19 cellular contexts compared by ENCODE assay signal in genomic region chr5:1875481-1875842, GRCh38. TPM values are rescaled to one million over a fixed set of nuclear protein-coding genes. Genes with fewer than 3 reads are reported as not detected.
DNase-seq lines count a peak whose midpoint lies in the region; ATAC-seq and TF ChIP-seq lines count a peak whose summit lies in the region.
"Had no signal": no experiment of that assay in that cellular context is flagged by ENCODE, and none has a peak within 500 bp of the region (broad histone marks: within the 10 kb centered on the region; RNA-seq: fewer than 3 reads in every experiment).

No MANE protein-coding gene starts in this region.

- ATAC-seq in activated B cell treated with CpG ODN at 0.5 μM for 24 hours (ENCODE audit: low read depth) (no peak), memory B cell (ENCODE audit: low read depth) (no peak)
- ATAC-seq in stimulated activated memory B cell treated with anti-CD40 and anti-IgM and Interleukin-4, amounts not matched to agents 10 μg/mL and 1 μg/mL and 100 μg/mL, for 72 hours = no peak
- ATAC-seq: Right ventricle myocardium inferior had no signal

- H3K27ac Mint-ChIP-seq in activated B cell treated with CpG ODN at 0.5 μM for 24 hours (no peak overlapping the region), memory B cell (peak overlapping the region; percentile 60)
- peak overlapping the region; percentile 51 for H3K27ac Mint-ChIP-seq in stimulated activated memory B cell treated with anti-CD40 and anti-IgM and Interleukin-4, amounts not matched to agents 10 μg/mL and 1 μg/mL and 100 μg/mL, for 72 hours

- intact Hi-C loops in activated B cell treated with CpG ODN at 0.5 μM for 24 hours (cut with micrococcal nuclease) = no loop called here

- DNase-seq in NCI-H748 (lab: John Stamatoyannopoulos, UW; ENCODE audit: unreplicated experiment) = peak; percentile 60
- DNase-seq in NCI-H748 treated with DMSO at 0.1 percent for 48 hours (lab: John Stamatoyannopoulos, UW) = no peak
- DNase-seq in activated B cell treated with CpG ODN at 0.5 μM for 24 hours = no peak
- no peak for DNase-seq in memory B cell (ENCODE audit: low spot score in 2 of 2)
- no peak for DNase-seq in RPMI8226
- no peak for DNase-seq in stimulated activated CD4-positive, alpha-beta T cell treated with anti-CD3 and anti-CD28 coated beads, Interleukin-2, amount 100 ng/mL, for 48 hours
- DNase-seq in SHP77 treated with DMSO at 0.1 percent for 48 hours (lab: John Stamatoyannopoulos, UW) = no peak
- DNase-seq: 8988T; activated CD4-positive, alpha-beta T cell treated with anti-CD3 and anti-CD28 coated beads for 48 hours; activated effector memory CD4-positive, alpha-beta T cell treated with Interleukin-2 at 50 U/mL for 16 hours; effector CD4-positive, alpha-beta T cell; GDM1; HCEC 1CT; lower lobe of right lung; NCI-H446 treated with DMSO at 0.1 percent for 48 hours; stimulated activated CD4-positive, alpha-beta T cell treated with anti-CD3 and anti-CD28 coated beads, Interleukin-4, amount 100 ng/mL, for 24 hours had no signal

- no peak for TF ChIP-seq CTCF in activated B cell treated with CpG ODN at 0.5 μM for 24 hours (IDR thresholded peaks at IDR 0.05)

- POLR2A ChIA-PET in activated B cell treated with CpG ODN at 0.5 μM for 24 hours (lab: Charles Lee) = no interaction called here

- CTCF ChIA-PET in activated B cell treated with CpG ODN at 0.5 μM for 24 hours (lab: Charles Lee) = no interaction called here

- H3K4me1 Mint-ChIP-seq in activated B cell treated with CpG ODN at 0.5 μM for 24 hours = peaks cover 17% of the 10 kb centered on the region
- peaks cover 10% of the 10 kb centered on the region for H3K4me1 Mint-ChIP-seq in memory B cell
- peaks cover 23% of the 10 kb centered on the region for H3K4me1 Mint-ChIP-seq in stimulated activated memory B cell treated with anti-CD40 and anti-IgM and Interleukin-4, amounts not matched to agents 10 μg/mL and 1 μg/mL and 100 μg/mL, for 72 hours

- no peaks in the 10 kb centered on the region for H3K9me3 Mint-ChIP-seq in activated B cell treated with CpG ODN at 0.5 μM for 24 hours
- H3K9me3 Mint-ChIP-seq in memory B cell = peaks cover 3% of the 10 kb centered on the region
- no peaks in the 10 kb centered on the region for H3K9me3 Mint-ChIP-seq in stimulated activated memory B cell treated with anti-CD40 and anti-IgM and Interleukin-4, amounts not matched to agents 10 μg/mL and 1 μg/mL and 100 μg/mL, for 72 hours
- H3K9me3 Mint-ChIP-seq: central memory CD8-positive, alpha-beta T cell had no signal

- H3K36me3 Mint-ChIP-seq in activated B cell treated with CpG ODN at 0.5 μM for 24 hours (ENCODE audit: low read depth) = no peaks in the 10 kb centered on the region
- peaks cover 2% of the 10 kb centered on the region for H3K36me3 Mint-ChIP-seq in memory B cell
- no peaks in the 10 kb centered on the region for H3K36me3 Mint-ChIP-seq in stimulated activated memory B cell treated with anti-CD40 and anti-IgM and Interleukin-4, amounts not matched to agents 10 μg/mL and 1 μg/mL and 100 μg/mL, for 72 hours

- H3K4me3 Mint-ChIP-seq in activated B cell treated with CpG ODN at 0.5 μM for 24 hours (peak overlapping the region; percentile 66), memory B cell (no peak overlapping the region)
- H3K4me3 Mint-ChIP-seq in stimulated activated memory B cell treated with anti-CD40 and anti-IgM and Interleukin-4, amounts not matched to agents 10 μg/mL and 1 μg/mL and 100 μg/mL, for 72 hours = peak overlapping the region; percentile 34
- H3K4me3 Mint-ChIP-seq: central memory CD8-positive, alpha-beta T cell had no signal

- H3K27me3 Mint-ChIP-seq in activated B cell treated with CpG ODN at 0.5 μM for 24 hours = peaks cover 46% of the 10 kb centered on the region
- H3K27me3 Mint-ChIP-seq in memory B cell = peaks cover 27% of the 10 kb centered on the region
- peaks cover 69% of the 10 kb centered on the region for H3K27me3 Mint-ChIP-seq in stimulated activated memory B cell treated with anti-CD40 and anti-IgM and Interleukin-4, amounts not matched to agents 10 μg/mL and 1 μg/mL and 100 μg/mL, for 72 hours

RNA-seq across cellular contexts. Expression of gene IRX4, which starts 7.3 kb away (rescaled TPM):
- not detected in 2 replicates for total RNA-seq in activated B cell treated with CpG ODN at 0.5 μM for 24 hours
- total RNA-seq: lower lobe of right lung had no signal
